31 cellular contexts compared by ENCODE assay signal in the genomic region with DNA sequence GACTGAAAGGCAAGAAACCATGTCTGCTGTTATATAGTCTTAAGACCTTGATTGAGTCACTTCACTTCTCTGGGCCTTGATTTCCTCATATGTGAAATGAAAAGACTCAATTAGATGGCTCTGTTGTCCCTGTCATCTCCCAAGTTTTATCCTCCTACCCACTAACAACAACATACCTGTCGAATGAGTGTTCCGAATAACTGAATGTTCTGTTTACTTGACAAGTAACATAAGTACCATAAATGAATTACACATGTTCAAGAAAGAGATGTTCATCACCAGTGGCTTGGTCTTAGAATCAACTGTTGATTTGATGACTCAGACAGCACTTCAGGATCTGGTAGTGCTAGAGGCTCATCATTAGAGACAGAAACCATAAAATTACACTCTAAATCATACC.
DNase-seq lines count a peak whose midpoint lies in the region; ATAC-seq, FAIRE-seq and TF ChIP-seq lines count a peak whose summit lies in the region.
"Had no signal": no experiment of that assay in that cellular context is flagged by ENCODE, and none has a peak within 500 bp of the region (broad histone marks: within the 10 kb centered on the region; RNA-seq: fewer than 3 reads in every experiment).

No MANE protein-coding gene starts in this region.

- no peak overlapping the region for H2AFZ ChIP-seq in PC-3 (ENCODE audit: low read length)
- H2AFZ ChIP-seq: GM23248 had no signal

- peak; percentile 28 for DNase-seq in NCI-H510A treated with DMSO at 0.1 percent for 48 hours (lab: John Stamatoyannopoulos, UW)
- no peak for DNase-seq in NCI-H510A (lab: John Stamatoyannopoulos, UW)
- peak; percentile 65 for DNase-seq in PC-3
- DNase-seq in fibroblast of mammary gland (ENCODE audit: low read depth) = peak; percentile 96
- no peak for DNase-seq in ureter (ENCODE audit: low spot score)
- no peak for DNase-seq in GM12891 (ENCODE audit: insufficient read length, low spot score)
- DNase-seq in head of caudate nucleus = no peak
- no peak for DNase-seq in NCI-H446 treated with DMSO at 0.1 percent for 48 hours (lab: John Stamatoyannopoulos, UW)
- DNase-seq: 8988T; activated CD4-positive, alpha-beta T cell treated with anti-CD3 and anti-CD28 coated beads for 4 hours; activated effector memory CD4-positive, alpha-beta T cell treated with Interleukin-2 at 50 U/mL for 16 hours; anterior cingulate cortex; CD8-positive, alpha-beta memory T cell; effector CD8-positive, alpha-beta T cell; GM23248; left ventricle myocardium superior; midbrain; naive thymus-derived CD4-positive, alpha-beta T cell; NCI-H1105 treated with DMSO at 0.1 percent for 48 hours; NCI-H2029 treated with DMSO at 0.1 percent for 48 hours; NCI-H2227 treated with DMSO at 0.1 percent for 48 hours; NCI-H774; stimulated activated CD4-positive, alpha-beta T cell treated with anti-CD3 and anti-CD28 coated beads, Interleukin-15, amount 100 ng/mL, for 24 hours; stimulated activated naive B cell treated with anti-CD40 and anti-IgM and Interleukin-4, amounts not matched to agents 10 μg/mL and 1 μg/mL and 100 μg/mL, for 72 hours; upper lobe of right lung had no signal

- no peak for TF ChIP-seq POLR2A in GM12891 (IDR thresholded peaks at IDR 0.05; ENCODE audit: low read depth, low read length)

- H3K27ac ChIP-seq in PC-3 (ENCODE audit: low read length) = peak overlapping the region; percentile 73
- H3K27ac ChIP-seq: cardiac muscle cell, colonic mucosa, esophagus muscularis mucosa, GM23248, suprapubic skin, upper lobe of right lung had no signal

- H3K36me3 ChIP-seq in PC-3 (ENCODE audit: low read depth, low read length) = no peaks in the 10 kb centered on the region
- H3K36me3 ChIP-seq: cardiac muscle cell, colonic mucosa, esophagus muscularis mucosa, suprapubic skin, upper lobe of right lung had no signal

- no peaks in the 10 kb centered on the region for H3K27me3 ChIP-seq in PC-3 (ENCODE audit: low read length)
- H3K27me3 ChIP-seq: cardiac muscle cell, colonic mucosa, esophagus muscularis mucosa, suprapubic skin, upper lobe of right lung had no signal

- CTCF ChIA-PET in PC-3 (lab: Charles Lee) = no interaction called here

- no peaks in the 10 kb centered on the region for H3K79me2 ChIP-seq in PC-3 (ENCODE audit: low read length)

- no TSS peak for BruUV-seq in PC-3 (replicated peaks; lab: Mats Ljungman, UMichigan)

- POLR2A ChIA-PET in PC-3 (lab: Charles Lee; ENCODE audit: unreplicated experiment) = no interaction called here

- no peak overlapping the region for H3K9ac ChIP-seq in PC-3 (ENCODE audit: low read length)
- H3K9ac ChIP-seq: GM23248 had no signal

- TF ChIP-seq CTCF in PC-3 (conservative IDR thresholded peaks at IDR 0.05; ENCODE audit: low read depth, low read length) (no peak), fibroblast of mammary gland (conservative IDR thresholded peaks at IDR 0.05; ENCODE audit: control insufficient read depth, insufficient read depth, low read depth, low read length) (no peak)

- H3K9me2 ChIP-seq in PC-3 (replicated peaks; ENCODE audit: low read length) = no peaks in the 10 kb centered on the region

- ATAC-seq in PC-3 = no peak
- ATAC-seq: left ventricle myocardium superior; naive thymus-derived CD4-positive, alpha-beta T cell; sciatic nerve; stimulated activated naive B cell treated with anti-CD40 and anti-IgM and Interleukin-4, amounts not matched to agents 10 μg/mL and 1 μg/mL and 100 μg/mL, for 72 hours; upper lobe of right lung had no signal

- H4K20me1 ChIP-seq in PC-3 (ENCODE audit: low read length) = no peaks in the 10 kb centered on the region

- H3K4me2 ChIP-seq in PC-3 (ENCODE audit: low read length) = peak overlapping the region; percentile 47

- peaks cover 32% of the 10 kb centered on the region for H3K4me1 ChIP-seq in PC-3 (ENCODE audit: insufficient read depth, low read length)
- H3K4me1 ChIP-seq: colonic mucosa, esophagus muscularis mucosa, upper lobe of right lung had no signal

- no peak for FAIRE-seq in GM12891 (lab: Jason Lieb, UNC)
- FAIRE-seq: islet of Langerhans had no signal

- no peak overlapping the region for H3K4me3 ChIP-seq in PC-3 (ENCODE audit: low read length)
- no peak overlapping the region for H3K4me3 ChIP-seq in fibroblast of mammary gland (ENCODE audit: control insufficient read depth, low read depth, low read length)
- H3K4me3 ChIP-seq: cardiac muscle cell, colonic mucosa, esophagus muscularis mucosa, GM23248, suprapubic skin, upper lobe of right lung had no signal

- H3K9me3 ChIP-seq in PC-3 (ENCODE audit: low read length) = no peaks in the 10 kb centered on the region
- H3K9me3 ChIP-seq: colonic mucosa, esophagus muscularis mucosa, suprapubic skin, upper lobe of right lung had no signal

- intact Hi-C loops in PC-3 (cut with micrococcal nuclease) (no loop called here), head of caudate nucleus (cut with DNase I) (no loop called here)

- no peaks in the 10 kb centered on the region for H3F3A ChIP-seq in PC-3 (ENCODE audit: low read length, unreplicated experiment)

TF ChIP-seq in GM12891, 5 proteins besides CTCF, POLR2A, EP300 and RAD21:
- TF ChIP-seq POLR2AphosphoS5 (IDR thresholded peaks at IDR 0.05; ENCODE audit: low read depth, low read length) = no peak
- no peak for TF ChIP-seq SPI1 (IDR thresholded peaks at IDR 0.05; ENCODE audit: low read depth, low read length)
- TF ChIP-seq PAX5 (IDR thresholded peaks at IDR 0.05; ENCODE audit: insufficient read depth, low read length, severe bottlenecking) = no peak
- no peak for TF ChIP-seq TAF1 (IDR thresholded peaks at IDR 0.05; ENCODE audit: low read depth, low read length)
- no peak for TF ChIP-seq POU2F2 (IDR thresholded peaks at IDR 0.05; ENCODE audit: low read depth, low read length)
TF ChIP-seq in GM12891: peak in this region for 0.

Comparison
In these comparisons a context has a peak if more than half of its experiments do, and no peak if none do; other contexts are left out.
1. DNase-seq: peak in NCI-H510A treated with DMSO at 0.1 percent for 48 hours (single experiment), PC-3 (single experiment) and fibroblast of mammary gland (single experiment); none in NCI-H510A (single experiment), ureter (single experiment), GM12891 (single experiment), head of caudate nucleus (0 of 42) and NCI-H446 treated with DMSO at 0.1 percent for 48 hours (single experiment).